ENCODE assay signal across 19 cellular contexts in the genomic region with DNA sequence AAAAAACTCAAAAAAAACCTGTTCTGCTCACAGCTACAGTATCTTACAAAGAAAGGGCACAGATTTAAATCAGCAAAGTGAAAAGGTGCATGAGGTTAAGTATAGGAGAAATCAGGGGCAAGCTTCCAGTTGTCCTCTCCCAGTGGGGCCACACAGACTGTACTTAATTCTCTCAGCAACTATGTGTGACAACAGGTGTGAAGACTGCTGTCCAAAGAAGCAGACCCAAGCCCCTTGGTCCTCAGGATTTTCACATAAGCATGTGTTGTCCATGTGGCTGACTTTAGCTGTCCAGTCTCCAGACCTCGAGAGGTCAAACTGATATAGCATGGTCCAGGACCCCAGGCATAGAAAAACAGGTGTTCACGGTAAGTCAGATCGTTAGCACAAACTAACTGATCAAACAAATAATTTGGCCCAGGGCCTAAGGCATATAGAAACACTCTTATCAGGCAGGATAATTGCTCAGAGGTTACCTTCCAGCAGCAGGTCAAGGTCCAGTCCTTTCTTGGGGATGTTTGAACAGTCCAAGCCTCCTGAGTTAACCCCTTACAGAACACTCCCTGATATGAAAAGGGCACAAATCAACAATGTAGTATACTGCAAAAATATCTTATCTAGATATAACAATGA.
"Had no signal": no experiment of that assay in that cellular context is flagged by ENCODE, and none has a peak within 500 bp of the region (broad histone marks: within the 10 kb centered on the region; RNA-seq: fewer than 3 reads in every experiment).

No MANE protein-coding gene starts in this region.

- H3K36me3 ChIP-seq: left lung, ovary, sigmoid colon, thyroid gland had no signal

- H3K27me3 ChIP-seq: left lung, ovary, sigmoid colon, thyroid gland had no signal

- H3K27ac ChIP-seq: left lung, ovary, sigmoid colon, thyroid gland had no signal

- H3K4me3 ChIP-seq: left lung, ovary, sigmoid colon, thyroid gland had no signal

- FAIRE-seq: islet of Langerhans had no signal

- H3K4me1 ChIP-seq: sigmoid colon, thyroid gland had no signal

- H3K9me3 ChIP-seq: left lung, ovary, sigmoid colon, thyroid gland had no signal

- DNase-seq: activated B cell treated with CpG ODN at 0.5 μM for 24 hours; activated CD4-positive, alpha-beta memory T cell treated with anti-CD3 and anti-CD28 coated beads, Interleukin-2, amount 10 ng/mL, durations not matched to agents 7 days and 5 days; activated CD4-positive, alpha-beta T cell treated with anti-CD3 and anti-CD28 coated beads for 48 hours; activated CD8-positive, alpha-beta memory T cell treated with anti-CD3 and anti-CD28 coated beads, Interleukin-2, amount 10 ng/mL, durations not matched to agents 7 days and 5 days; activated naive CD4-positive, alpha-beta T cell; activated naive CD8-positive, alpha-beta T cell treated with anti-CD3 and anti-CD28 coated beads for 36 hours; amniotic stem cell; effector memory CD4-positive, alpha-beta T cell; left lung; mammary epithelial cell; naive thymus-derived CD8-positive, alpha-beta T cell; ovary; sigmoid colon; stimulated activated CD4-positive, alpha-beta T cell treated with anti-CD3 and anti-CD28 coated beads, Interleukin-1b, Interleukin-23, amount 100 ng/mL, for 48 hours; stimulated activated CD8-positive, alpha-beta memory T cell treated with anti-CD3 and anti-CD28 coated beads, Interleukin-4, amount 100 ng/mL, for 48 hours; stimulated activated naive CD4-positive, alpha-beta T cell; T-cell; thyroid gland had no signal

- ATAC-seq: activated CD8-positive, alpha-beta memory T cell treated with anti-CD3 and anti-CD28 coated beads, Interleukin-2, amount 10 ng/mL, durations not matched to agents 7 days and 5 days; left lung; naive thymus-derived CD8-positive, alpha-beta T cell; T-cell had no signal
